1 cellular context compared by ENCODE assay signal in the genomic region with DNA sequence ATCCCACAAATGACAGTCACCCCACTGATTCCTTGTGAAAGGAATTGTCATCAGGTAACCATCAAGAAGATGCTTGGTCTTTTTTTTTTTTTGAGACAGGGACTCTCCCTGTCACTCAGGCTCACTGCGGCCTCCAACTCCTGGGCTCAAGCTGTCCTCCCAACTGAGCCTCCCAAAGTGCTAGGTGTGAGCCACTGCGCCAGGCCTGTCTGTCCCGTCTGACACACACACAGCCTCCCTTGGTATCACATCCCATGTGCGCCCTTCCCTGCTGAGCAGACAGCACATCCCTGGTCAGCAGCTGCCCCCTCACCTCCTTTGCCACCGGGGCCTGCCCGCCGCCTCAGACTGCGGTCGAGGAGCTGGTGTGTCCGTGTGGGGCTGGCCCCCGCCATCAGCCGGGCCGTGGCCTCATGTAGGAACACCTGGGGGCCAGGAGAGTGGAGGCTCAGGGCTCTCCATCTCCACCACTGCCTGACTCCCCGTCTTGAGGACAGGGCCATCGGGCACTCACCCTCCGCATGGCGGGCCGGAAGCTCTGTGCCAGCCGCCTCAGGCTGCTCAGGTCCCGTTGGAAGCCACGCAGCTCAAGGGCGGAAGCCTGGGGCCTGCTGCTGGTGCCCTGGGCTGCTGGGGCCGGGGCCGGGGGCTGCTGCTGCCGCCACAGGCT.
TF ChIP-seq lines count a peak whose summit lies in the region.

No MANE protein-coding gene starts in this region.

TF ChIP-seq in HepG2, 621 proteins besides CTCF, POLR2A, EP300 and RAD21:
- TF ChIP-seq ZKSCAN5 (CRISPR knock-in tag; IDR thresholded peaks at IDR 0.05) (no peak), ZFX (CRISPR knock-in tag; IDR thresholded peaks at IDR 0.05; ENCODE audit: low read depth) (peak; percentile 19; the same call in 1 of the 2 replicates), ZMYM3 (CRISPR knock-in tag; IDR thresholded peaks at IDR 0.05) (peak; percentile 71), RBFOX2 (IDR thresholded peaks at IDR 0.05; ENCODE audit: low read depth, low read length) (peak; percentile 25; the same call in 1 of the 2 replicates), POLR2AphosphoS2 (IDR thresholded peaks at IDR 0.05; ENCODE audit: low read depth, low read length) (0 out of 2 replicates have a peak, but pooled peaks have one; percentile 52), RBM22 (optimal IDR thresholded peaks at IDR 0.05; ENCODE audit: low read length) (peak; percentile 78), POLR2G (IDR thresholded peaks at IDR 0.05; ENCODE audit: low read depth, low read length) (peak; percentile 55), SP5 (CRISPR knock-in tag; IDR thresholded peaks at IDR 0.05; ENCODE audit: borderline replicate concordance, low read depth) (no peak), AKAP8 (CRISPR knock-in tag; IDR thresholded peaks at IDR 0.05) (0 out of 2 replicates have a peak, but pooled peaks have one; percentile 18), AGO2 (optimal IDR thresholded peaks at IDR 0.05; ENCODE audit: low read depth, low read length) (peak; percentile 84)
- TF ChIP-seq, protein P1, sequence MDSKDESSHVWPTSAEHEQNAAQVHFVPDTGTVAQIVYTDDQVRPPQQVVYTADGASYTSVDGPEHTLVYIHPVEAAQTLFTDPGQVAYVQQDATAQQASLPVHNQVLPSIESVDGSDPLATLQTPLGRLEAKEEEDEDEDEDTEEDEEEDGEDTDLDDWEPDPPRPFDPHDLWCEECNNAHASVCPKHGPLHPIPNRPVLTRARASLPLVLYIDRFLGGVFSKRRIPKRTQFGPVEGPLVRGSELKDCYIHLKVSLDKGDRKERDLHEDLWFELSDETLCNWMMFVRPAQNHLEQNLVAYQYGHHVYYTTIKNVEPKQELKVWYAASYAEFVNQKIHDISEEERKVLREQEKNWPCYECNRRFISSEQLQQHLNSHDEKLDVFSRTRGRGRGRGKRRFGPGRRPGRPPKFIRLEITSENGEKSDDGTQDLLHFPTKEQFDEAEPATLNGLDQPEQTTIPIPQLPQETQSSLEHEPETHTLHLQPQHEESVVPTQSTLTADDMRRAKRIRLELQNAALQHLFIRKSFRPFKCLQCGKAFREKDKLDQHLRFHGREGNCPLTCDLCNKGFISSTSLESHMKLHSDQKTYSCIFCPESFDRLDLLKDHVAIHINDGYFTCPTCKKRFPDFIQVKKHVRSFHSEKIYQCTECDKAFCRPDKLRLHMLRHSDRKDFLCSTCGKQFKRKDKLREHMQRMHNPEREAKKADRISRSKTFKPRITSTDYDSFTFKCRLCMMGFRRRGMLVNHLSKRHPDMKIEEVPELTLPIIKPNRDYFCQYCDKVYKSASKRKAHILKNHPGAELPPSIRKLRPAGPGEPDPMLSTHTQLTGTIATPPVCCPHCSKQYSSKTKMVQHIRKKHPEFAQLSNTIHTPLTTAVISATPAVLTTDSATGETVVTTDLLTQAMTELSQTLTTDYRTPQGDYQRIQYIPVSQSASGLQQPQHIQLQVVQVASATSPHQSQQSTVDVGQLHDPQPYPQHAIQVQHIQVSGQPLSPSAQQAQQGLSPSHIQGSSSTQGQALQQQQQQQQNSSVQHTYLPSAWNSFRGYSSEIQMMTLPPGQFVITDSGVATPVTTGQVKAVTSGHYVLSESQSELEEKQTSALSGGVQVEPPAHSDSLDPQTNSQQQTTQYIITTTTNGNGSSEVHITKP (CRISPR knock-in tag; IDR thresholded peaks at IDR 0.05; ENCODE audit: low read depth): no peak
- TF ChIP-seq, protein P2, sequence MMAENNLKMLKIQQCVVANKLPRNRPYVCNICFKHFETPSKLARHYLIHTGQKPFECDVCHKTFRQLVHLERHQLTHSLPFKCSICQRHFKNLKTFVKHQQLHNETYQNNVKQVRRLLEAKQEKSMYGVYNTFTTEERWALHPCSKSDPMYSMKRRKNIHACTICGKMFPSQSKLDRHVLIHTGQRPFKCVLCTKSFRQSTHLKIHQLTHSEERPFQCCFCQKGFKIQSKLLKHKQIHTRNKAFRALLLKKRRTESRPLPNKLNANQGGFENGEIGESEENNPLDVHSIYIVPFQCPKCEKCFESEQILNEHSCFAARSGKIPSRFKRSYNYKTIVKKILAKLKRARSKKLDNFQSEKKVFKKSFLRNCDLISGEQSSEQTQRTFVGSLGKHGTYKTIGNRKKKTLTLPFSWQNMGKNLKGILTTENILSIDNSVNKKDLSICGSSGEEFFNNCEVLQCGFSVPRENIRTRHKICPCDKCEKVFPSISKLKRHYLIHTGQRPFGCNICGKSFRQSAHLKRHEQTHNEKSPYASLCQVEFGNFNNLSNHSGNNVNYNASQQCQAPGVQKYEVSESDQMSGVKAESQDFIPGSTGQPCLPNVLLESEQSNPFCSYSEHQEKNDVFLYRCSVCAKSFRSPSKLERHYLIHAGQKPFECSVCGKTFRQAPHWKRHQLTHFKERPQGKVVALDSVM (CRISPR knock-in tag; IDR thresholded peaks at IDR 0.05): peak; percentile 95
- TF ChIP-seq, protein P3, sequence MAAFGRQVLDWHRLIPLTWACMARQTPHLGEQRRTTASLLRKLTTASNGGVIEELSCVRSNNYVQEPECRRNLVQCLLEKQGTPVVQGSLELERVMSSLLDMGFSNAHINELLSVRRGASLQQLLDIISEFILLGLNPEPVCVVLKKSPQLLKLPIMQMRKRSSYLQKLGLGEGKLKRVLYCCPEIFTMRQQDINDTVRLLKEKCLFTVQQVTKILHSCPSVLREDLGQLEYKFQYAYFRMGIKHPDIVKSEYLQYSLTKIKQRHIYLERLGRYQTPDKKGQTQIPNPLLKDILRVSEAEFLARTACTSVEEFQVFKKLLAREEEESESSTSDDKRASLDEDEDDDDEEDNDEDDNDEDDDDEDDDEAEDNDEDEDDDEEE (CRISPR knock-in tag; IDR thresholded peaks at IDR 0.05): no peak
